9 cellular contexts compared by ENCODE assay signal in the genomic region with DNA sequence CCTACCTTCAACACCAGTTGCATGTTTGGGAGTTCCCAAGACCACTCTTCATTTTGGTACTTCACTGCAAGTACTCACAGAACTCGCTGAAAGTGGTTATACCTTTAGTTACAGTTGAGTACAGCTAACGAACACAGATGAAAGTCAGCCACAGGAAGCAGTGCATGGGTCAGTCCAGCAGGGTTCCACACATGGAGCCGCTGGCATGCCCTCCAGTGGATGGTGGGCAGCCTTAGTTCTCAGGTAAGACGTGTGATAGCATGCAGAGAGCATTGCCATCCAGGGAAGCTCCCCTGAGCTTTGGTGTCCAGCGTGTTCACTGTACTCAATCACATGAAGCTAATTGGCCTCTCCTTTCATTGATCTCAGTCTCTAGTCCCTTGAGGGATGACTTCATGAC.
"Had no signal": no experiment of that assay in that cellular context is flagged by ENCODE, and none has a peak within 500 bp of the region (broad histone marks: within the 10 kb centered on the region; RNA-seq: fewer than 3 reads in every experiment).

No MANE protein-coding gene starts in this region.

- H3K4me3 Mint-ChIP-seq: WTC11 had no signal

- H3K36me3 ChIP-seq: cardiac muscle cell, heart left ventricle, left lung, stomach had no signal

- H3K27ac ChIP-seq: cardiac muscle cell, heart left ventricle, left lung, stomach had no signal

- H3K27ac Mint-ChIP-seq: WTC11 had no signal

- H3K4me3 ChIP-seq: cardiac muscle cell, heart left ventricle, left lung, stomach had no signal

- H3K36me3 Mint-ChIP-seq: WTC11 had no signal

- DNase-seq: activated CD4-positive, alpha-beta T cell treated with anti-CD3 and anti-CD28 coated beads for 48 hours; activated effector memory CD4-positive, alpha-beta T cell treated with anti-CD3 and anti-CD28 coated beads, Interleukin-2, amount 50 U/mL, for 16 hours; heart left ventricle; left lung; SIG-M5; stimulated activated CD4-positive, alpha-beta T cell treated with anti-CD3 and anti-CD28 coated beads, Interleukin-12 subunit alpha, Interleukin-12 subunit beta, amount 100 ng/mL, for 4 hours; stomach had no signal

- H3K9me3 ChIP-seq: heart left ventricle, left lung, stomach had no signal

- H3K4me1 ChIP-seq: heart left ventricle, left lung, stomach had no signal

- H3K27me3 ChIP-seq: cardiac muscle cell, heart left ventricle, left lung, stomach had no signal

- ATAC-seq: heart left ventricle, left lung, WTC11 had no signal
